Comparison of ENCODE assay signal across 17 cellular contexts in genomic region chr2:124145982-124146381, GRCh38.
A peak's percentile ranks its signal among the peaks of the same experiment; 100 is the strongest.
DNase-seq lines count a peak whose midpoint lies in the region; ATAC-seq lines count a peak whose summit lies in the region.
"Had no signal": no experiment of that assay in that cellular context is flagged by ENCODE, and none has a peak within 500 bp of the region (broad histone marks: within the 10 kb centered on the region; RNA-seq: fewer than 3 reads in every experiment).

No MANE protein-coding gene starts in this region.

- H3K79me1 ChIP-seq in neuronal stem cell (ENCODE audit: low read depth, low read length), result no peaks in the 10 kb centered on the region

- H3K27me3 ChIP-seq in neuronal stem cell (ENCODE audit: control insufficient read depth in 3 of 3, insufficient read depth in 3 of 3, low read depth in 1 of 3, low read length in 3 of 3), result no peaks in the 10 kb centered on the region
- H3K27me3 ChIP-seq: BLaER1 had no signal

- no peak overlapping the region for H4K91ac ChIP-seq in neuronal stem cell (ENCODE audit: low read depth, low read length, poor library complexity)

- no peak overlapping the region for H4K8ac ChIP-seq in neuronal stem cell (ENCODE audit: low read depth, low read length)

- H2BK120ac ChIP-seq in neuronal stem cell (ENCODE audit: low read depth, low read length), result no peak overlapping the region

- no peaks in the 10 kb centered on the region for H3K36me3 ChIP-seq in neuronal stem cell (replicated peaks in 1 of 2; ENCODE audit: control insufficient read depth in 2 of 2, insufficient read depth in 2 of 2, low read length in 2 of 2)
- H3K36me3 ChIP-seq: BLaER1 had no signal

- H3K9ac ChIP-seq in neuronal stem cell (ENCODE audit: low read depth, low read length, poor library complexity), result no peak overlapping the region
- H3K9ac ChIP-seq: BLaER1, KMS-11 had no signal

- no peaks in the 10 kb centered on the region for H3K27me3 Mint-ChIP-seq in stimulated activated memory B cell treated with anti-CD40 and anti-IgM and Interleukin-4, amounts not matched to agents 10 μg/mL and 1 μg/mL and 100 μg/mL, for 72 hours
- H3K27me3 Mint-ChIP-seq: T-cell had no signal

- no CpG with 5 or more reads among the region's 4 CpGs for WGBS in neuronal stem cell (ENCODE audit: extremely low coverage in 2 of 2, insufficient read length in 2 of 2, insufficient replicate concordance in 1 of 2), 2 donors

- no peaks in the 10 kb centered on the region for H3K4me1 Mint-ChIP-seq in stimulated activated memory B cell treated with anti-CD40 and anti-IgM and Interleukin-4, amounts not matched to agents 10 μg/mL and 1 μg/mL and 100 μg/mL, for 72 hours
- H3K4me1 Mint-ChIP-seq: T-cell had no signal

- H2BK12ac ChIP-seq in neuronal stem cell (ENCODE audit: low read length), result no peak overlapping the region

- no peak overlapping the region for H3K27ac ChIP-seq in neuronal stem cell (replicated peaks; ENCODE audit: low read length)
- H3K27ac ChIP-seq: 22Rv1, BLaER1, KMS-11, SK-N-MC had no signal

- no peak overlapping the region for H2BK5ac ChIP-seq in neuronal stem cell (ENCODE audit: low read length)

- no peak for ATAC-seq in stimulated activated memory B cell treated with anti-CD40 and anti-IgM and Interleukin-4, amounts not matched to agents 10 μg/mL and 1 μg/mL and 100 μg/mL, for 72 hours
- ATAC-seq: HepG2, T-cell had no signal

- H3K4me3 ChIP-seq in neuronal stem cell (ENCODE audit: low read length in 2 of 2), result peak overlapping the region in 1 of 2 donors; percentile 46
- H3K4me3 ChIP-seq: BLaER1, SK-N-MC had no signal

- no peaks in the 10 kb centered on the region for H3K9me3 ChIP-seq in neuronal stem cell (replicated peaks in 1 of 2; ENCODE audit: control insufficient read depth in 2 of 2, insufficient read depth in 1 of 2, low read depth in 1 of 2, low read length in 2 of 2)
- H3K9me3 ChIP-seq: BLaER1 had no signal

- no peaks in the 10 kb centered on the region for H3K36me3 Mint-ChIP-seq in stimulated activated memory B cell treated with anti-CD40 and anti-IgM and Interleukin-4, amounts not matched to agents 10 μg/mL and 1 μg/mL and 100 μg/mL, for 72 hours
- H3K36me3 Mint-ChIP-seq: T-cell had no signal

- H3K9me3 Mint-ChIP-seq in stimulated activated memory B cell treated with anti-CD40 and anti-IgM and Interleukin-4, amounts not matched to agents 10 μg/mL and 1 μg/mL and 100 μg/mL, for 72 hours, result peaks cover 3% of the 10 kb centered on the region

- no peak overlapping the region for H3K18ac ChIP-seq in neuronal stem cell (ENCODE audit: low read length)

- H3K27ac Mint-ChIP-seq in stimulated activated memory B cell treated with anti-CD40 and anti-IgM and Interleukin-4, amounts not matched to agents 10 μg/mL and 1 μg/mL and 100 μg/mL, for 72 hours, result no peak overlapping the region
- H3K27ac Mint-ChIP-seq: T-cell had no signal

- no peak overlapping the region for H2AFZ ChIP-seq in neuronal stem cell (ENCODE audit: low read length)

- H3K14ac ChIP-seq in neuronal stem cell (ENCODE audit: low read length), result no peak overlapping the region

- DNase-seq in DMS79 treated with DMSO at 0.1 percent for 48 hours (lab: John Stamatoyannopoulos, UW) (peak; percentile 38), DMS79 (lab: John Stamatoyannopoulos, UW) (no peak), NCI-H2029 (lab: John Stamatoyannopoulos, UW) (peak; percentile 87), NCI-H2196 treated with DMSO at 0.1 percent for 48 hours (lab: John Stamatoyannopoulos, UW; ENCODE audit: unreplicated experiment) (peak; percentile 88), SHP77 (lab: John Stamatoyannopoulos, UW) (peak; percentile 54 to 87), cortex of kidney (lab: John Stamatoyannopoulos, UW) (no peak), neuronal stem cell (ENCODE audit: low spot score) (no peak)
- DNase-seq: NCI-H1436; NCI-H446; NK-92 treated with Interleukin-12 subunit alpha and Interleukin-12 subunit beta, amount 100 ng/mL, for 24 hours; T-cell had no signal

- no peak overlapping the region for H3K4me2 ChIP-seq in neuronal stem cell (ENCODE audit: insufficient read depth, low read length, poor library complexity, severe bottlenecking)
- H3K4me2 ChIP-seq: BLaER1, KMS-11 had no signal

- no peak overlapping the region for H2AK5ac ChIP-seq in neuronal stem cell (ENCODE audit: low read depth, low read length)

- H3K23ac ChIP-seq in neuronal stem cell (ENCODE audit: low read depth, low read length, poor library complexity), result no peak overlapping the region

- no peak overlapping the region for H3K4me3 Mint-ChIP-seq in stimulated activated memory B cell treated with anti-CD40 and anti-IgM and Interleukin-4, amounts not matched to agents 10 μg/mL and 1 μg/mL and 100 μg/mL, for 72 hours
- H3K4me3 Mint-ChIP-seq: T-cell had no signal

- H3K4ac ChIP-seq in neuronal stem cell (ENCODE audit: low read length), result no peak overlapping the region

- H3K4me1 ChIP-seq in neuronal stem cell (ENCODE audit: control insufficient read depth in 2 of 2, insufficient read depth in 1 of 2, low read depth in 1 of 2, low read length in 2 of 2), result no peaks in the 10 kb centered on the region
- H3K4me1 ChIP-seq: BLaER1 had no signal

- H2BK15ac ChIP-seq in neuronal stem cell (ENCODE audit: low read length), result no peak overlapping the region

Comparison
In these comparisons a context has a peak if more than half of its experiments do, and no peak if none do; other contexts are left out.
1. DNase-seq: peak in DMS79 treated with DMSO at 0.1 percent for 48 hours (single experiment), NCI-H2029 (single experiment), NCI-H2196 treated with DMSO at 0.1 percent for 48 hours (single experiment) and SHP77 (2 of 2); none in DMS79 (single experiment), cortex of kidney (single experiment) and neuronal stem cell (single experiment).